1 cellular context compared by ENCODE assay signal in genomic region chrX:153597351-153597750, GRCh38.
TF ChIP-seq lines count a peak whose summit lies in the region.

No MANE protein-coding gene starts in this region.

TF ChIP-seq in SK-N-SH treated with all-trans-retinoic acid at 6 μM for 48 hours, 23 proteins besides CTCF, POLR2A, EP300 and RAD21 (continued from another document):
- TF ChIP-seq, protein P1, sequence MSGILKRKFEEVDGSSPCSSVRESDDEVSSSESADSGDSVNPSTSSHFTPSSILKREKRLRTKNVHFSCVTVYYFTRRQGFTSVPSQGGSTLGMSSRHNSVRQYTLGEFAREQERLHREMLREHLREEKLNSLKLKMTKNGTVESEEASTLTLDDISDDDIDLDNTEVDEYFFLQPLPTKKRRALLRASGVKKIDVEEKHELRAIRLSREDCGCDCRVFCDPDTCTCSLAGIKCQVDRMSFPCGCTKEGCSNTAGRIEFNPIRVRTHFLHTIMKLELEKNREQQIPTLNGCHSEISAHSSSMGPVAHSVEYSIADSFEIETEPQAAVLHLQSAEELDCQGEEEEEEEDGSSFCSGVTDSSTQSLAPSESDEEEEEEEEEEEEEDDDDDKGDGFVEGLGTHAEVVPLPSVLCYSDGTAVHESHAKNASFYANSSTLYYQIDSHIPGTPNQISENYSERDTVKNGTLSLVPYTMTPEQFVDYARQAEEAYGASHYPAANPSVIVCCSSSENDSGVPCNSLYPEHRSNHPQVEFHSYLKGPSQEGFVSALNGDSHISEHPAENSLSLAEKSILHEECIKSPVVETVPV (CRISPR knock-in tag; IDR thresholded peaks at IDR 0.05) = no peak
- TF ChIP-seq ZFP30 (CRISPR knock-in tag; IDR thresholded peaks at IDR 0.05) (no peak), POU6F1 (CRISPR knock-in tag; IDR thresholded peaks at IDR 0.05; ENCODE audit: borderline replicate concordance, low read depth) (no peak), ZNF565 (CRISPR knock-in tag; conservative IDR thresholded peaks at IDR 0.05; ENCODE audit: low read depth) (no peak), ARNTL (CRISPR knock-in tag; IDR thresholded peaks at IDR 0.05; ENCODE audit: borderline replicate concordance, low read depth) (no peak), ZC3H10 (CRISPR knock-in tag; IDR thresholded peaks at IDR 0.05) (no peak), RARB (CRISPR knock-in tag; IDR thresholded peaks at IDR 0.05) (no peak)
